ENCODE assay signal across 1 cellular context in genomic region chr4:15117270-15117946, GRCh38.
TF ChIP-seq lines count a peak whose summit lies in the region.

No MANE protein-coding gene starts in this region.

TF ChIP-seq in GM12878, 131 proteins besides CTCF, POLR2A, EP300 and RAD21 (continued from another document):
- no peak for TF ChIP-seq REST (IDR thresholded peaks at IDR 0.05; ENCODE audit: low read depth, low read length)
- TF ChIP-seq ESRRA (IDR thresholded peaks at IDR 0.05; ENCODE audit: low read length): no peak
- TF ChIP-seq SKIL (IDR thresholded peaks at IDR 0.05; ENCODE audit: low read depth, poor library complexity, severe bottlenecking): no peak
- TF ChIP-seq SIN3A (IDR thresholded peaks at IDR 0.05; ENCODE audit: low read depth, low read length): no peak
- TF ChIP-seq HCFC1 (IDR thresholded peaks at IDR 0.05; ENCODE audit: low read length): no peak
- no peak for TF ChIP-seq STAT1 (conservative IDR thresholded peaks at IDR 0.05)
- TF ChIP-seq SMAD1 (IDR thresholded peaks at IDR 0.05; ENCODE audit: low read depth, partially characterized antibody): no peak
- TF ChIP-seq CREB1 (IDR thresholded peaks at IDR 0.05; ENCODE audit: low read depth): no peak
- TF ChIP-seq IRF3 (IDR thresholded peaks at IDR 0.05): no peak
- no peak for TF ChIP-seq NR2C2 (IDR thresholded peaks at IDR 0.05; ENCODE audit: borderline replicate concordance, control insufficient read depth, insufficient read length, low read depth)
- TF ChIP-seq SMARCA5 (IDR thresholded peaks at IDR 0.05): no peak
- no peak for TF ChIP-seq RBBP5 (conservative IDR thresholded peaks at IDR 0.05)
